ENCODE assay signal across 8 cellular contexts in the genomic region with DNA sequence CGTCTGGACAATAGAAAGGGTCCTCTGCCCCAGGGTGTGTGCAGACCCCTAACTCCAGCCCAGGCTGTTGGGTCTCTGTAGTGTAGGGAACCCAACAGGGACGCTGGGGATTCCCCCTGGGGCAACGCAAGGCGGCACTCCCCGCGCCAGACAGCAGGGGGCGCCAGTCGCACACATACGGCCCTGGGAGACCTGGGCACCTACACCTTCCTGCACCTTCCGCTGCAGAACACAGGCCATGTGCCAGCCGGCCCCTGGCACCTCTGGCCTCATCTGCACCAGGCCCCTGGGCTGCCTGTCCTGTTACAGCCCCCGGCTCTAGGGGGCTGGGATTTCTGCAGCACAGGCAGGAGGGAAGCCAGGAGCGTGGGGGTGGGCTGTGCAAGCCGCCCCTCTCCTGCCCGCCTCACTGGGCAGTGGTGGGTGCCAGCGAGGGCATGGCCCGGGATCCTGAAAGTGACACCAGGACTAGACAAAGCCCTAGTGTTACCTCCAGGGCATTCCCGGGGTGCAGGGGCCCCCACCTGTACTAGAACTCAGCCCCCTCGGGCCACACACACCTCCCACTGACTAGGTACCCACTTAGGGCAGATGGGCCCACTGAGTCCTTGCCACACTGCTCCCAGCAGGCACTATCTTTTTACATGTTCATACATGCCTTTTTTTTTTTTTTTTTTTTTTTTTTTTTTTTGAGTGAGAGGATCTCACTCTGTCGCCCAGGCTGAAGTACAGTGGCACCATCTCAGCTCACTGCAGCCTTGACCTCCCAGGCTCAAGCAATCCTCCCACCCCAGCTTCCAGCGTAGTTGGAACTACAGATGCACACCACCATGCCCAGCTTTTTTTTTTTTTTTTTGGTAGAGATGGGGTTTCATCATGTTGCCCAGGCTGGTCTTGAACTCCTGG. TPM values are rescaled to one million over a fixed set of nuclear protein-coding genes. Genes with fewer than 3 reads are reported as not detected.
DNase-seq lines count a peak whose midpoint lies in the region; ATAC-seq and TF ChIP-seq lines count a peak whose summit lies in the region.

No MANE protein-coding gene starts in this region.

- TF ChIP-seq CTCF in 22Rv1 (IDR thresholded peaks at IDR 0.05) (peak; percentile 90), GM13976 (IDR thresholded peaks at IDR 0.05; ENCODE audit: borderline replicate concordance, control extremely low read depth, extremely low read depth, insufficient read depth, missing control alignments) (peak; percentile 98), mesothelial cell of epicardium (IDR thresholded peaks at IDR 0.05; ENCODE audit: unreplicated experiment) (peak; percentile 97)

- H3K27ac Mint-ChIP-seq in activated CD4-positive, alpha-beta memory T cell treated with anti-CD3 and anti-CD28 coated beads for 36 hours = no peak overlapping the region
- H3K27ac Mint-ChIP-seq in mesothelial cell of epicardium = no peak overlapping the region

- no peak overlapping the region for H3K27ac ChIP-seq in 22Rv1

- peaks cover 3% of the 10 kb centered on the region for H3K36me3 Mint-ChIP-seq in activated CD4-positive, alpha-beta memory T cell treated with anti-CD3 and anti-CD28 coated beads for 36 hours
- H3K36me3 Mint-ChIP-seq in mesothelial cell of epicardium = no peaks in the 10 kb centered on the region

- H3K9me3 Mint-ChIP-seq in activated CD4-positive, alpha-beta memory T cell treated with anti-CD3 and anti-CD28 coated beads for 36 hours = no peaks in the 10 kb centered on the region
- H3K9me3 Mint-ChIP-seq in mesothelial cell of epicardium = no peaks in the 10 kb centered on the region

- DNase-seq in GM13976 (ENCODE audit: low spot score) = peak; percentile 93
- peak; percentile 48 for DNase-seq in NCI-H226
- peak; percentile 88 for DNase-seq in activated CD4-positive, alpha-beta memory T cell treated with anti-CD3 and anti-CD28 coated beads for 36 hours
- DNase-seq in effector CD8-positive, alpha-beta T cell (lab: John Stamatoyannopoulos, UW) = peak; percentile 80
- DNase-seq in mesothelial cell of epicardium (ENCODE audit: low spot score in 2 of 2, unreplicated experiment in 2 of 2) = peak; percentile 71 to 91
- DNase-seq in stimulated activated CD8-positive, alpha-beta memory T cell treated with anti-CD3 and anti-CD28 coated beads, Interleukin-4, amount 100 ng/mL, for 4 hours (ENCODE audit: low read depth in 2 of 2, low spot score in 1 of 2) = peak; percentile 45 to 71

- CTCF ChIA-PET in activated CD4-positive, alpha-beta memory T cell treated with anti-CD3 and anti-CD28 coated beads for 36 hours (lab: Charles Lee) = interaction anchor here (0.6 to 1.1 kb wide), 6 partner anchors 110 to 918 kb away, joined by 3 to 5 read pairs (median 4); no protein-coding TSS in a partner anchor

- H3K4me3 Mint-ChIP-seq in activated CD4-positive, alpha-beta memory T cell treated with anti-CD3 and anti-CD28 coated beads for 36 hours = no peak overlapping the region
- no peak overlapping the region for H3K4me3 Mint-ChIP-seq in mesothelial cell of epicardium

- in situ Hi-C loops in GM13976 (cut with MboI; ENCODE audit: low sequenced_read_pairs, unreplicated experiment) = no loop called here

- no peaks in the 10 kb centered on the region for H3K4me1 Mint-ChIP-seq in activated CD4-positive, alpha-beta memory T cell treated with anti-CD3 and anti-CD28 coated beads for 36 hours (ENCODE audit: low read depth)
- peaks cover 31% of the 10 kb centered on the region for H3K4me1 Mint-ChIP-seq in mesothelial cell of epicardium

- POLR2A ChIA-PET in activated CD4-positive, alpha-beta memory T cell treated with anti-CD3 and anti-CD28 coated beads for 36 hours (lab: Charles Lee) = interaction anchor here (0.5 to 0.6 kb wide), 2 partner anchors 10 to 489 kb away, joined by 3 to 4 read pairs; no protein-coding TSS in a partner anchor

- intact Hi-C loops in activated CD4-positive, alpha-beta memory T cell treated with anti-CD3 and anti-CD28 coated beads for 36 hours (cut with micrococcal nuclease) = loop anchor here (1.0 to 5.0 kb wide), 2 partner anchors 110 to 164 kb away; a partner anchor contains a TSS

- peak; percentile 63 for ATAC-seq in HG03064 (IDR thresholded peaks at IDR 0.05; ENCODE audit: low read depth, unreplicated experiment)

- no peaks in the 10 kb centered on the region for H3K27me3 Mint-ChIP-seq in activated CD4-positive, alpha-beta memory T cell treated with anti-CD3 and anti-CD28 coated beads for 36 hours
- H3K27me3 Mint-ChIP-seq in mesothelial cell of epicardium (ENCODE audit: low read depth) = no peaks in the 10 kb centered on the region

RNA-seq across cellular contexts. Expression of a gene that starts 37.5 kb away (rescaled TPM):
- 10 to 100 TPM; 86.6 to 90.4 TPM for total RNA-seq in activated CD4-positive, alpha-beta memory T cell treated with anti-CD3 and anti-CD28 coated beads for 36 hours
- total RNA-seq in mesothelial cell of epicardium = 65.1 to 71.9 TPM (median 67.9 TPM) in 3 replicates

RNA-seq across cellular contexts. Expression of a gene that starts 38.0 kb away (rescaled TPM):
- 10 to 100 TPM; 54.3 to 56.8 TPM for total RNA-seq in activated CD4-positive, alpha-beta memory T cell treated with anti-CD3 and anti-CD28 coated beads for 36 hours
- total RNA-seq in mesothelial cell of epicardium = 47.4 to 49.3 TPM (median 47.7 TPM) in 3 replicates
